ENCODE assay signal across 10 cellular contexts in genomic region chr18:36372902-36373301, GRCh38.
A peak's percentile ranks its signal among the peaks of the same experiment; 100 is the strongest.
DNase-seq lines count a peak whose midpoint lies in the region; ATAC-seq, FAIRE-seq and TF ChIP-seq lines count a peak whose summit lies in the region.
"Had no signal": no experiment of that assay in that cellular context is flagged by ENCODE, and none has a peak within 500 bp of the region (broad histone marks: within the 10 kb centered on the region; RNA-seq: fewer than 3 reads in every experiment).

No MANE protein-coding gene starts in this region.

- H3K4me3 ChIP-seq in AG04450 (ENCODE audit: low read depth, low read length) (no peak overlapping the region), fibroblast of lung (replicated peaks in 1 of 4; ENCODE audit: control extremely low read depth in 1 of 4, insufficient read depth in 1 of 4, low read depth in 3 of 4, low read length in 4 of 4) (no peak overlapping the region)

- H3K27me3 ChIP-seq in AG04450 (ENCODE audit: control insufficient read depth, insufficient read depth, low read length) (no peaks in the 10 kb centered on the region), fibroblast of lung (ENCODE audit: control insufficient read depth, insufficient read depth, low read length) (no peaks in the 10 kb centered on the region)

- H3K27ac ChIP-seq in AG04450 (ENCODE audit: low read depth, low read length) (no peak overlapping the region), fibroblast of lung (ENCODE audit: insufficient read depth, low read length) (no peak overlapping the region)
- H3K27ac ChIP-seq: C4-2B had no signal

- H3K4me2 ChIP-seq in fibroblast of lung (ENCODE audit: extremely low read depth, insufficient read depth, low read length), result no peak overlapping the region

- no peaks in the 10 kb centered on the region for H3K36me3 ChIP-seq in fibroblast of lung (ENCODE audit: control insufficient read depth, insufficient read depth, low read length)

- CTCF ChIA-PET in AG04450 (lab: Charles Lee), result interaction anchor here (0.6 kb wide), 1 partner anchor 36 kb away, joined by 4 read pairs; no protein-coding TSS in a partner anchor

- no peaks in the 10 kb centered on the region for H3K9me3 ChIP-seq in AG04450 (ENCODE audit: control insufficient read depth, insufficient read depth, low read length)
- no peaks in the 10 kb centered on the region for H3K9me3 ChIP-seq in fibroblast of lung (ENCODE audit: control insufficient read depth, insufficient read depth, low read depth, low read length)

- H2AFZ ChIP-seq in fibroblast of lung (ENCODE audit: low read length), result no peak overlapping the region

- H3K79me2 ChIP-seq in fibroblast of lung (ENCODE audit: control insufficient read depth, insufficient read depth, low read length), result no peaks in the 10 kb centered on the region

- POLR2A ChIA-PET in AG04450 (lab: Yijun Ruan, JAX), result interaction anchor here (0.6 kb wide), 1 partner anchor 145 kb away, joined by 5 read pairs; no protein-coding TSS in a partner anchor

- H4K20me1 ChIP-seq in fibroblast of lung (ENCODE audit: control insufficient read depth, extremely low read depth, insufficient read depth, low read length), result no peaks in the 10 kb centered on the region

- TF ChIP-seq CTCF in AG04450 (IDR thresholded peaks at IDR 0.05; ENCODE audit: low read depth, low read length) (peak; percentile 26), fibroblast of lung (conservative IDR thresholded peaks at IDR 0.05 in 1 of 2, IDR thresholded peaks at IDR 0.05 in 1 of 2; ENCODE audit: low read depth in 1 of 2, low read length in 2 of 2) (no peak)

- DNase-seq in AG04450 (ENCODE audit: low read depth, low spot score), result peak; percentile 50
- DNase-seq in RCC 7860 (ENCODE audit: low spot score), result peak; percentile 80
- DNase-seq in fibroblast of lung (ENCODE audit: low read depth in 2 of 2), result peak; percentile 24 to 99
- DNase-seq in NCI-H526 treated with DMSO at 0.1 percent for 48 hours (lab: John Stamatoyannopoulos, UW), result no peak
- no peak for DNase-seq in effector CD4-positive, alpha-beta T cell
- DNase-seq: NCI-H446 had no signal

- no peaks in the 10 kb centered on the region for H3K4me1 ChIP-seq in fibroblast of lung (ENCODE audit: control insufficient read depth, extremely low read depth, insufficient read depth, low read length)

- peak; percentile 63 for ATAC-seq in GM18868 (IDR thresholded peaks at IDR 0.05; ENCODE audit: unreplicated experiment)
- ATAC-seq in HG03521 (IDR thresholded peaks at IDR 0.05; ENCODE audit: unreplicated experiment), result no peak
- ATAC-seq in HG02763 (IDR thresholded peaks at IDR 0.05; ENCODE audit: unreplicated experiment), result no peak

- no peak overlapping the region for H3K9ac ChIP-seq in fibroblast of lung (ENCODE audit: insufficient read depth, low read length)

- FAIRE-seq in RCC 7860 (lab: Jason Lieb, UNC), result peak; percentile 69

Comparison
In these comparisons a context has a peak if more than half of its experiments do, and no peak if none do; other contexts are left out.
1. DNase-seq: peak in AG04450 (single experiment), RCC 7860 (single experiment) and fibroblast of lung (2 of 2); none in NCI-H526 treated with DMSO at 0.1 percent for 48 hours (single experiment) and effector CD4-positive, alpha-beta T cell (single experiment).